In genomic region chr22:42960873-42961690, GRCh38 we compare ENCODE assay signal across 8 cellular contexts. TPM values are rescaled to one million over a fixed set of nuclear protein-coding genes. Genes with fewer than 3 reads are reported as not detected.
DNase-seq lines count a peak whose midpoint lies in the region; ATAC-seq, FAIRE-seq and TF ChIP-seq lines count a peak whose summit lies in the region.
"Not testable (repeated sequence)": the region's sequence is repeated elsewhere in the genome, so short reads cannot be mapped to it uniquely, and the experiment has no call there.

No MANE protein-coding gene starts in this region.

- H3K27me3 ChIP-seq in Peyer's patch; endodermal cell (ENCODE audit: control insufficient read depth, insufficient read depth, low read length, poor library complexity, severe bottlenecking); muscle layer of duodenum (ENCODE audit: low read depth, low read length); psoas muscle (ENCODE audit: insufficient read depth in 3 of 3, low read length in 2 of 3): not testable (repeated sequence)

- 83 to 90% methylated on average over 2 to 6 of the region's 9 CpGs for WGBS in endodermal cell (ENCODE audit: insufficient coverage in 1 of 2, insufficient read length in 1 of 2), 2 experiments
- WGBS in psoas muscle, 3 donors: 87 to 94% (median 93%) methylated on average over 9 of the region's 9 CpGs

- intact Hi-C loops in Calu3 (cut with micrococcal nuclease; ENCODE audit: unreplicated experiment); kidney (cut with DNase I); psoas muscle (cut with DNase I): not testable (repeated sequence)

- not testable (repeated sequence) for TF ChIP-seq POLR2A in Peyer's patch (IDR thresholded peaks at IDR 0.05)

- H3K27ac Mint-ChIP-seq in Calu3 (ENCODE audit: unreplicated experiment) (peak overlapping the region; percentile 97), endodermal cell (peak overlapping the region; percentile 77), type B pancreatic cell (peak overlapping the region; percentile 90)
- peak overlapping the region; percentile 24 for H3K27ac Mint-ChIP-seq in activated naive CD8-positive, alpha-beta T cell

- not testable (repeated sequence) for TF ChIP-seq CTCF in Calu3 (IDR thresholded peaks at IDR 0.05; ENCODE audit: unreplicated experiment); Peyer's patch (IDR thresholded peaks at IDR 0.05); endodermal cell (conservative IDR thresholded peaks at IDR 0.05); kidney (IDR thresholded peaks at IDR 0.05; ENCODE audit: borderline replicate concordance, extremely low read depth, insufficient read depth); psoas muscle (IDR thresholded peaks at IDR 0.05); type B pancreatic cell (conservative IDR thresholded peaks at IDR 0.05)

- ATAC-seq in psoas muscle: not testable (repeated sequence)

- not testable (repeated sequence) for H3K9me3 ChIP-seq in Peyer's patch; endodermal cell (ENCODE audit: control insufficient read depth, low read length); kidney (ENCODE audit: control insufficient read depth in 1 of 2, low read length in 2 of 2); muscle layer of duodenum (ENCODE audit: control insufficient read depth in 1 of 2, low read length in 2 of 2); psoas muscle

- H3K27ac ChIP-seq in Peyer's patch: peak overlapping the region in 3 of 4 donors; percentile 41 to 75 (median 74)
- not testable (repeated sequence) for H3K27ac ChIP-seq in endodermal cell (ENCODE audit: low read depth, low read length)
- peak overlapping the region; percentile 61 to 76 for H3K27ac ChIP-seq in kidney (ENCODE audit: low read depth in 2 of 2, low read length in 2 of 2)
- H3K27ac ChIP-seq in muscle layer of duodenum (ENCODE audit: low read length): peak overlapping the region; percentile 59
- H3K27ac ChIP-seq in psoas muscle: peak overlapping the region; percentile 61

- not testable (repeated sequence) for H3K36me3 ChIP-seq in Peyer's patch; kidney (ENCODE audit: control insufficient read depth in 1 of 2, insufficient read depth in 2 of 2, low read length in 2 of 2); muscle layer of duodenum (ENCODE audit: control insufficient read depth in 1 of 2, insufficient read depth in 2 of 2, low read length in 2 of 2); psoas muscle (ENCODE audit: insufficient read depth in 1 of 2, low read depth in 1 of 2)
- peaks cover 30% of the 10 kb centered on the region for H3K36me3 ChIP-seq in endodermal cell (ENCODE audit: control insufficient read depth, insufficient read depth, low read length)

- H3K4me3 ChIP-seq in Peyer's patch; endodermal cell (ENCODE audit: low read length); kidney (ENCODE audit: low read length in 2 of 2); psoas muscle: not testable (repeated sequence)
- peak overlapping the region in 1 of 2 donors; percentile 4 for H3K4me3 ChIP-seq in muscle layer of duodenum (ENCODE audit: low read depth in 1 of 2, low read length in 2 of 2)

- H3K4me3 Mint-ChIP-seq in Calu3 (ENCODE audit: low read depth, unreplicated experiment): peak overlapping the region; percentile 78
- not testable (repeated sequence) for H3K4me3 Mint-ChIP-seq in activated naive CD8-positive, alpha-beta T cell; endodermal cell
- H3K4me3 Mint-ChIP-seq in type B pancreatic cell: peak overlapping the region; percentile 78

- not testable (repeated sequence) for H3K9me3 Mint-ChIP-seq in Calu3 (ENCODE audit: low read depth, unreplicated experiment); activated naive CD8-positive, alpha-beta T cell (ENCODE audit: low read depth); endodermal cell; type B pancreatic cell

- H3K36me3 Mint-ChIP-seq in Calu3 (ENCODE audit: insufficient read depth, unreplicated experiment): peaks cover 91% of the 10 kb centered on the region
- not testable (repeated sequence) for H3K36me3 Mint-ChIP-seq in activated naive CD8-positive, alpha-beta T cell; endodermal cell (ENCODE audit: low read depth); type B pancreatic cell

- not testable (repeated sequence) for FAIRE-seq in kidney (lab: Jason Lieb, UNC)

- not testable (repeated sequence) for H3K27me3 Mint-ChIP-seq in Calu3 (ENCODE audit: unreplicated experiment); activated naive CD8-positive, alpha-beta T cell; endodermal cell (ENCODE audit: insufficient read depth); type B pancreatic cell

- H3K4me1 ChIP-seq in Peyer's patch (peaks cover 0 to 54% (median 4%) of the 10 kb centered on the region in 4 donors), endodermal cell (ENCODE audit: control insufficient read depth, insufficient read depth, low read length) (peaks cover 38% of the 10 kb centered on the region), kidney (ENCODE audit: control insufficient read depth in 1 of 2, insufficient read depth in 1 of 2, low read depth in 1 of 2, low read length in 2 of 2) (peaks cover 32 to 48% of the 10 kb centered on the region in 2 donors), muscle layer of duodenum (ENCODE audit: control insufficient read depth in 1 of 2, insufficient read depth in 2 of 2, low read length in 2 of 2) (peaks cover 30 to 55% of the 10 kb centered on the region in 2 donors), psoas muscle (peaks cover 44% of the 10 kb centered on the region)

- H3K4me1 Mint-ChIP-seq in Calu3 (ENCODE audit: low read depth, unreplicated experiment) (peaks cover 80% of the 10 kb centered on the region), endodermal cell (peaks cover 73% of the 10 kb centered on the region), type B pancreatic cell (ENCODE audit: unreplicated experiment) (peaks cover 68% of the 10 kb centered on the region)
- H3K4me1 Mint-ChIP-seq in activated naive CD8-positive, alpha-beta T cell (ENCODE audit: low read depth): peaks cover 69% of the 10 kb centered on the region

- CTCF ChIA-PET in Calu3 (lab: Charles Lee): interaction anchor here (2.3 kb wide), 1 partner anchor 14 kb away, joined by 8 read pairs; no protein-coding TSS in a partner anchor

- not testable (repeated sequence) for H3K9ac ChIP-seq in endodermal cell (ENCODE audit: extremely low read depth, low read length, poor library complexity, severe bottlenecking)
- H3K9ac ChIP-seq in kidney (ENCODE audit: low read length in 2 of 2): peak overlapping the region in 1 of 2 donors; percentile 71

- not testable (repeated sequence) for DNase-seq in Calu3; endodermal cell; kidney; psoas muscle; type B pancreatic cell (ENCODE audit: extremely low spot score, unreplicated experiment)
- DNase-seq in Peyer's patch: peak in 1 of 3 donors; percentile 34

- not testable (repeated sequence) for BruUV-seq in Calu3 (replicated peaks; lab: Mats Ljungman, UMichigan)

RNA-seq across cellular contexts. Expression of gene PACSIN2, which starts 53.9 kb away (rescaled TPM):
- total RNA-seq in Calu3 (2022): 224 and 230 TPM in 2 replicates
- total RNA-seq in Peyer's patch: 100 to 1,000 TPM in 3 of 4 donors, 10 to 100 TPM in 1; 58.0 to 149 (median 110) TPM
- 10 to 100 TPM; 60.7 to 61.4 TPM for total RNA-seq in endodermal cell
- polyA plus RNA-seq in endodermal cell (2013, experiment 1 of 2): 47.8 TPM
- 50.9 TPM for polyA plus RNA-seq in endodermal cell (2013, experiment 2 of 2)
- 105 TPM for total RNA-seq in kidney
- polyA plus RNA-seq in kidney (ENCODE audit: insufficient read depth, low read depth, low replicate concordance): 56.3 TPM
- total RNA-seq in psoas muscle: 10 to 100 TPM; 27.9 to 52.2 (median 38.4) TPM
- polyA plus RNA-seq in psoas muscle: 10 to 100 TPM; 21.0 to 31.4 (median 26.0) TPM
- 53.4 and 89.1 TPM in 2 replicates for total RNA-seq in type B pancreatic cell (ENCODE audit: low replicate concordance)

Comparison
In these comparisons a context has a peak if more than half of its experiments do, and no peak if none do; other contexts are left out.
1. H3K27ac Mint-ChIP-seq: peak in every context shown above with its lines; median percentile 97 in Calu3; 90 in type B pancreatic cell; 77 in endodermal cell; 24 in activated naive CD8-positive, alpha-beta T cell.